ENCODE assay signal across 22 cellular contexts in the genomic region with DNA sequence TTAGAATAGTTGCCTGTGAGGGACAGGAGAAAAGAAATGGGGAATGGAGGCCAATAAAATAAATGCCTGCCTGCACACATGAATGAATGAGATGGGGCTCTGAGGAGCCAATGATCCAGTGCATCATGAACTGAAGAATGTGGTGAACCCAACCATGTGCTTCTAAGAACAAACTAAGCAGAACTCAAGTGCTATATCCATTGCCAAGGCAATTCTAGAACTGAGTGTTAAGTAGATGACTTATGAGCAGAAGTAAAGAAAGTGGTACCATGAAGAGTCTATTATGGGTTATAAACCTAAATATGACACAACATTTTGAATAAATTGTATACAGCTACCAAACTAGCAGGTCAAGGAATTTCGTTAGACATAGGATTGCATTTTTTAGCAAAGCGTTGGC.
"Had no signal": no experiment of that assay in that cellular context is flagged by ENCODE, and none has a peak within 500 bp of the region (broad histone marks: within the 10 kb centered on the region; RNA-seq: fewer than 3 reads in every experiment).

No MANE protein-coding gene starts in this region.

- H3K9me3 Mint-ChIP-seq: activated CD8-positive, alpha-beta T cell treated with anti-CD3 and anti-CD28 coated beads for 36 hours; activated naive CD4-positive, alpha-beta T cell treated with anti-CD3 and anti-CD28 coated beads, Interleukin-2, amount 50 U/mL, for 24 hours; activated T-helper 1 cell treated with anti-CD3 and anti-CD28 coated beads, Interleukin-12 subunit alpha, Interleukin-12 subunit beta, Interleukin-2, Interleukin-4 antibody, amounts not matched to agents 30 ng/mL and 10 ng/mL and 1 ng/mL, durations not matched to agents 14 hours and 24 hours and 36 hours had no signal

- H3K4me3 Mint-ChIP-seq: activated CD8-positive, alpha-beta T cell treated with anti-CD3 and anti-CD28 coated beads for 36 hours; activated naive CD4-positive, alpha-beta T cell treated with anti-CD3 and anti-CD28 coated beads, Interleukin-2, amount 50 U/mL, for 24 hours; activated T-helper 1 cell treated with anti-CD3 and anti-CD28 coated beads, Interleukin-12 subunit alpha, Interleukin-12 subunit beta, Interleukin-2, Interleukin-4 antibody, amounts not matched to agents 30 ng/mL and 10 ng/mL and 1 ng/mL, durations not matched to agents 14 hours and 24 hours and 36 hours; T-helper 17 cell had no signal

- DNase-seq: activated CD4-positive, alpha-beta T cell treated with anti-CD3 and anti-CD28 coated beads for 4 hours; activated CD8-positive, alpha-beta memory T cell treated with anti-CD3 and anti-CD28 coated beads, Interleukin-2, amount 50 U/mL, for 4 hours; activated effector memory CD4-positive, alpha-beta T cell treated with Interleukin-2 at 50 U/mL for 16 hours; activated naive CD4-positive, alpha-beta T cell; aorta; caudate nucleus; MM.1S; NCI-H1105 treated with DMSO at 0.1 percent for 48 hours; NCI-H1436 treated with DMSO at 0.1 percent for 48 hours; NCI-H187; NCI-H2081; NCI-H446; NCI-H524; PC-3; SHP77 treated with DMSO at 0.1 percent for 48 hours; T-helper 17 cell had no signal

- H3K27ac Mint-ChIP-seq: activated CD8-positive, alpha-beta T cell treated with anti-CD3 and anti-CD28 coated beads for 36 hours; activated naive CD4-positive, alpha-beta T cell treated with anti-CD3 and anti-CD28 coated beads, Interleukin-2, amount 50 U/mL, for 24 hours; activated T-helper 1 cell treated with anti-CD3 and anti-CD28 coated beads, Interleukin-12 subunit alpha, Interleukin-12 subunit beta, Interleukin-2, Interleukin-4 antibody, amounts not matched to agents 30 ng/mL and 10 ng/mL and 1 ng/mL, durations not matched to agents 14 hours and 24 hours and 36 hours; T-helper 17 cell had no signal

- H3K4me3 ChIP-seq: breast epithelium had no signal

- H3K36me3 Mint-ChIP-seq: activated naive CD4-positive, alpha-beta T cell treated with anti-CD3 and anti-CD28 coated beads, Interleukin-2, amount 50 U/mL, for 24 hours had no signal

- H3K27me3 Mint-ChIP-seq: activated CD8-positive, alpha-beta T cell treated with anti-CD3 and anti-CD28 coated beads for 36 hours; activated naive CD4-positive, alpha-beta T cell treated with anti-CD3 and anti-CD28 coated beads, Interleukin-2, amount 50 U/mL, for 24 hours; T-helper 17 cell had no signal

- H3K27ac ChIP-seq: breast epithelium had no signal

- FAIRE-seq: RCC 7860 had no signal

- H3K36me3 ChIP-seq: breast epithelium had no signal

- ATAC-seq: activated CD4-positive, CD25-positive, alpha-beta regulatory T cell treated with anti-CD3 and anti-CD28 coated beads, Interleukin-2, amount 50 U/mL, for 24 hours; activated CD8-positive, alpha-beta T cell treated with anti-CD3 and anti-CD28 coated beads for 36 hours; PC-3; T-helper 17 cell had no signal

- H3K9me3 ChIP-seq: breast epithelium had no signal

- H3K27me3 ChIP-seq: breast epithelium had no signal
